In the genomic region with DNA sequence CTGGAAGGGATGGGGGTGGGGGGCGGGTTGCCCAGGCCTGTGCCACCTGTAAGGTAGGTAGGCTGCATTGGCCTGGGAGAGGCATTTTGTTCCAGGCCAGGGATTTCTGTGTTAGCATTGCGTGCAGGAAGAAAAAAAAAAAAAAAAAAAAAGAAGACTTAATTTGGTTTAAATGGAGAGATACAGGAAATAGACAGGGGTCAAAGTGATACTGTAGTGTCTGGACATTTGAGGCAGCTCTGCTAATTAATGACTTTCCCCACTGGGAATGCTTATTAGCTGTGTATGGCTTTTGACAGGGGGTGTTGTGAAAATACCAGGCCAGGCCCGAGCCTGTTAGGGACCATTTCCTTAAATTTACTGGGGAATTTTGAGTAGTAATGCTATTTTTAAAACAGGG, we compare ENCODE assay signal across 8 cellular contexts. TPM values are rescaled to one million over a fixed set of nuclear protein-coding genes. Genes with fewer than 3 reads are reported as not detected.
DNase-seq lines count a peak whose midpoint lies in the region; ATAC-seq and TF ChIP-seq lines count a peak whose summit lies in the region.

No MANE protein-coding gene starts in this region.

- WGBS in heart left ventricle, 4 donors: 2 to 5% (median 4%) methylated on average over 3 of the region's 3 CpGs
- WGBS in lung, 2 donors: 4 to 7% methylated on average over 3 of the region's 3 CpGs
- WGBS in urinary bladder: 5% methylated on average over 3 of the region's 3 CpGs

- H3K27ac ChIP-seq in heart left ventricle: peak overlapping the region in 6 of 12 donors; percentile 80 to 92 (median 87)
- H3K27ac ChIP-seq in ascending aorta: peak overlapping the region; percentile 81 to 87
- peak overlapping the region; percentile 96 to 97 for H3K27ac ChIP-seq in lung (ENCODE audit: low read depth in 1 of 2, low read length in 1 of 2)
- H3K27ac ChIP-seq in urinary bladder (ENCODE audit: low read depth): no peak overlapping the region

- TF ChIP-seq POLR2A in heart left ventricle (IDR thresholded peaks at IDR 0.05): no peak

- H3K27me3 ChIP-seq in heart left ventricle: peaks cover 0 to 4% (median 0%) of the 10 kb centered on the region in 9 donors
- H3K27me3 ChIP-seq in ascending aorta: no peaks in the 10 kb centered on the region
- H3K27me3 ChIP-seq in lung (ENCODE audit: control insufficient read depth, insufficient read depth): no peaks in the 10 kb centered on the region

- intact Hi-C loops in heart left ventricle (cut with DNase I) (loop anchor here in 1 of 10 donors (2.0 kb wide), 1 partner anchor 25 kb away; a partner anchor contains a TSS), Right ventricle myocardium inferior (cut with DNase I) (loop anchor here (2.0 kb wide), 1 partner anchor 25 kb away; a partner anchor contains a TSS), ascending aorta (cut with DNase I) (loop anchor here (5.0 to 10.0 kb wide), 2 partner anchors 96 to 993 kb away; a partner anchor contains a TSS)

- H3K4me1 ChIP-seq in heart left ventricle: peaks cover 0 to 45% (median 26%) of the 10 kb centered on the region in 12 donors
- H3K4me1 ChIP-seq in ascending aorta: peaks cover 10 to 21% of the 10 kb centered on the region in 2 donors
- H3K4me1 ChIP-seq in lung (ENCODE audit: control insufficient read depth in 2 of 2, insufficient read depth in 2 of 2, low read length in 2 of 2): peaks cover 0 to 23% of the 10 kb centered on the region in 2 donors
- no peaks in the 10 kb centered on the region for H3K4me1 ChIP-seq in urinary bladder (ENCODE audit: insufficient read depth)

- H3K9me3 ChIP-seq in heart left ventricle (no peaks in the 10 kb centered on the region), ascending aorta (no peaks in the 10 kb centered on the region), lung (ENCODE audit: control insufficient read depth in 2 of 2, insufficient read depth in 1 of 2, low read length in 1 of 2) (no peaks in the 10 kb centered on the region)

- TF ChIP-seq CTCF in heart left ventricle (IDR thresholded peaks at IDR 0.05) (no peak), ascending aorta (IDR thresholded peaks at IDR 0.05) (no peak), lung (IDR thresholded peaks at IDR 0.05; ENCODE audit: control extremely low read depth, extremely low read depth) (no peak)

- DNase-seq in heart left ventricle (no peak), Right ventricle myocardium inferior (ENCODE audit: missing footprints) (no peak), ascending aorta (ENCODE audit: low spot score in 2 of 2) (no peak), lung (ENCODE audit: low spot score) (no peak)
- no peak for DNase-seq in stimulated activated CD4-positive, alpha-beta T cell treated with anti-CD3 and anti-CD28 coated beads, Interleukin-12 subunit alpha, Interleukin-12 subunit beta, amount 100 ng/mL, for 4 hours

- H3K4me3 ChIP-seq in heart left ventricle (peak overlapping the region; percentile 65 to 98 (median 90)), ascending aorta (peak overlapping the region; percentile 90 to 99), lung (peak overlapping the region; percentile 93), urinary bladder (ENCODE audit: low read depth, low read length) (peak overlapping the region; percentile 100)

- ATAC-seq in heart left ventricle (no peak), Right ventricle myocardium inferior (no peak), lung (ENCODE audit: insufficient read depth, low FRiP score) (no peak), GM18519 (IDR thresholded peaks at IDR 0.05; ENCODE audit: low FRiP score, unreplicated experiment) (no peak), HG03025 (IDR thresholded peaks at IDR 0.05; ENCODE audit: low FRiP score, unreplicated experiment) (no peak)

- H3K36me3 ChIP-seq in heart left ventricle: no peaks in the 10 kb centered on the region
- no peaks in the 10 kb centered on the region for H3K36me3 ChIP-seq in ascending aorta
- H3K36me3 ChIP-seq in lung (ENCODE audit: control insufficient read depth in 2 of 2, insufficient read depth in 2 of 2, low read length in 2 of 2): no peaks in the 10 kb centered on the region
- H3K36me3 ChIP-seq in urinary bladder (ENCODE audit: insufficient read depth): no peaks in the 10 kb centered on the region

RNA-seq across cellular contexts. Expression of a gene that starts 0.9 kb away (rescaled TPM):
- total RNA-seq in heart left ventricle: 10 to 100 TPM; 18.8 to 37.5 (median 32.7) TPM
- polyA plus RNA-seq in heart left ventricle: 10 to 100 TPM in 1 of 2 donors, 1 to 10 TPM in 1; 7.9 to 27.4 TPM
- total RNA-seq in Right ventricle myocardium inferior: 25.7 TPM
- total RNA-seq in ascending aorta: 54.5 TPM
- total RNA-seq in lung: 10 to 100 TPM; 27.8 to 63.6 TPM
- polyA plus RNA-seq in lung: 10 to 100 TPM; 10.7 to 12.9 TPM
- 69.9 TPM for total RNA-seq in urinary bladder
- 16.0 TPM for polyA plus RNA-seq in urinary bladder

RNA-seq across cellular contexts. Expression of a gene that starts 24.3 kb away (rescaled TPM):
- total RNA-seq in heart left ventricle: 1 to 10 TPM; 3.8 to 5.6 (median 4.4) TPM
- polyA plus RNA-seq in heart left ventricle: 1 to 10 TPM; 3.2 to 3.6 TPM
- 4.5 TPM for total RNA-seq in Right ventricle myocardium inferior
- 11.6 TPM for total RNA-seq in ascending aorta
- total RNA-seq in lung: 10 to 100 TPM in 1 of 2 donors, 1 to 10 TPM in 1; 5.9 to 10.2 TPM
- polyA plus RNA-seq in lung: 1 to 10 TPM; 4.0 to 5.0 TPM
- total RNA-seq in urinary bladder: 15.8 TPM
- polyA plus RNA-seq in urinary bladder: 5.6 TPM
